In genomic region chr3:127804141-127804540, GRCh38 we compare ENCODE assay signal across 1 cellular context.
TF ChIP-seq lines count a peak whose summit lies in the region.

No MANE protein-coding gene starts in this region.

TF ChIP-seq in GM23338, 12 proteins besides CTCF, POLR2A, EP300 and RAD21:
- TF ChIP-seq STAT1 (IDR thresholded peaks at IDR 0.05; ENCODE audit: unreplicated experiment) = no peak
- TF ChIP-seq ETS1 (IDR thresholded peaks at IDR 0.05) = no peak
- no peak for TF ChIP-seq EZH2 (IDR thresholded peaks at IDR 0.05; ENCODE audit: low read depth, unreplicated experiment)
- no peak for TF ChIP-seq POLR2AphosphoS5 (IDR thresholded peaks at IDR 0.05; ENCODE audit: low read depth)
- no peak for TF ChIP-seq NANOG (IDR thresholded peaks at IDR 0.05; ENCODE audit: borderline replicate concordance)
- no peak for TF ChIP-seq JUNB (IDR thresholded peaks at IDR 0.05; ENCODE audit: unreplicated experiment)
- TF ChIP-seq REST (IDR thresholded peaks at IDR 0.05; ENCODE audit: unreplicated experiment) = no peak
- TF ChIP-seq ZNF114 (CRISPR knock-in tag; IDR thresholded peaks at IDR 0.05) = no peak
- TF ChIP-seq CREB1 (CRISPR knock-in tag; IDR thresholded peaks at IDR 0.05; ENCODE audit: low read depth) = no peak
- no peak for TF ChIP-seq ZNF462 (CRISPR knock-in tag; IDR thresholded peaks at IDR 0.05)
- TF ChIP-seq ZNF331 (CRISPR knock-in tag; IDR thresholded peaks at IDR 0.05; ENCODE audit: low read depth) = no peak
- no peak for TF ChIP-seq EZH2phosphoT487 (IDR thresholded peaks at IDR 0.05; ENCODE audit: unreplicated experiment)
